ENCODE assay signal across 7 cellular contexts in genomic region chrX:15738686-15739016, GRCh38.
DNase-seq lines count a peak whose midpoint lies in the region; ATAC-seq and TF ChIP-seq lines count a peak whose summit lies in the region.

No MANE protein-coding gene starts in this region.

- H3K4me1 ChIP-seq in iPS-18a (ENCODE audit: control insufficient read depth, low read depth, low read length) = peaks cover 9% of the 10 kb centered on the region
- H3K4me1 ChIP-seq in stomach smooth muscle (ENCODE audit: control insufficient read depth, insufficient read depth, low read length) = peaks cover 7% of the 10 kb centered on the region

- peaks cover 10% of the 10 kb centered on the region for H3K27me3 ChIP-seq in iPS-18a (ENCODE audit: control insufficient read depth, insufficient read depth, low read length)
- H3K27me3 ChIP-seq in stomach smooth muscle (ENCODE audit: control insufficient read depth in 1 of 2, insufficient read depth in 2 of 2, low read length in 2 of 2) = no peaks in the 10 kb centered on the region

- H3K27ac ChIP-seq in iPS-18a (ENCODE audit: low read length) (no peak overlapping the region), stomach smooth muscle (ENCODE audit: low read length) (no peak overlapping the region)

- H3K9ac ChIP-seq in iPS-18a (ENCODE audit: low read length) = peak overlapping the region; percentile 39
- no peak overlapping the region for H3K9ac ChIP-seq in stomach smooth muscle (ENCODE audit: low read length in 2 of 2)

- DNase-seq in activated naive CD4-positive, alpha-beta T cell treated with anti-CD3 and anti-CD28 coated beads, Interleukin-2, amount 50 U/mL, for 16 hours = peak; percentile 12
- DNase-seq in GM20000 (ENCODE audit: low spot score) (no peak), NCI-H524 (lab: John Stamatoyannopoulos, UW) (no peak), NCI-H1105 (lab: John Stamatoyannopoulos, UW) (no peak)

- TF ChIP-seq CTCF in GM20000 (IDR thresholded peaks at IDR 0.05; ENCODE audit: extremely low read depth, missing control alignments) = no peak

- H3K36me3 ChIP-seq in iPS-18a (ENCODE audit: control insufficient read depth, low read depth, low read length) = no peaks in the 10 kb centered on the region
- H3K36me3 ChIP-seq in stomach smooth muscle (ENCODE audit: control insufficient read depth in 2 of 2, insufficient read depth in 2 of 2, low read length in 2 of 2) = no peaks in the 10 kb centered on the region

- H3K9me3 ChIP-seq in iPS-18a (ENCODE audit: control insufficient read depth, low read depth, low read length) (no peaks in the 10 kb centered on the region), stomach smooth muscle (ENCODE audit: control insufficient read depth in 2 of 2, low read length in 2 of 2) (no peaks in the 10 kb centered on the region)

- H3K4me3 ChIP-seq in iPS-18a (ENCODE audit: low read length) (peak overlapping the region; percentile 83), stomach smooth muscle (ENCODE audit: low read length in 2 of 2) (peak overlapping the region; percentile 72 to 78)

- ATAC-seq in HG03432 (IDR thresholded peaks at IDR 0.05; ENCODE audit: unreplicated experiment) = peak; percentile 10
